ENCODE assay signal across 4 cellular contexts in genomic region chr12:65305346-65305950, GRCh38.
TF ChIP-seq lines count a peak whose summit lies in the region.

No MANE protein-coding gene starts in this region.

TF ChIP-seq in SK-N-SH, 30 proteins besides CTCF, POLR2A, EP300 and RAD21 (continues in another document):
- TF ChIP-seq MAX (IDR thresholded peaks at IDR 0.05; ENCODE audit: low read depth) (no peak), RCOR1 (IDR thresholded peaks at IDR 0.05; ENCODE audit: low read length) (no peak), TAF1 (IDR thresholded peaks at IDR 0.05; ENCODE audit: borderline replicate concordance, low read depth, low read length) (no peak), NFIC (IDR thresholded peaks at IDR 0.05; ENCODE audit: borderline replicate concordance) (no peak), MEF2A (IDR thresholded peaks at IDR 0.05; ENCODE audit: borderline replicate concordance, low read depth) (no peak), FOXJ3 (CRISPR knock-in tag; IDR thresholded peaks at IDR 0.05) (no peak), JUND (IDR thresholded peaks at IDR 0.05) (no peak), USF1 (IDR thresholded peaks at IDR 0.05; ENCODE audit: borderline replicate concordance, low read depth) (no peak), IRF3 (IDR thresholded peaks at IDR 0.05; ENCODE audit: low read depth, low read length) (no peak), GATA2 (CRISPR knock-in tag; IDR thresholded peaks at IDR 0.05) (no peak), TEAD4 (IDR thresholded peaks at IDR 0.05; ENCODE audit: borderline replicate concordance, insufficient read depth) (no peak)

TF ChIP-seq in SK-N-SH treated with all-trans-retinoic acid at 6 μM for 48 hours, 23 proteins besides CTCF, POLR2A, EP300 and RAD21:
- TF ChIP-seq ZFP3 (CRISPR knock-in tag; IDR thresholded peaks at IDR 0.05) (no peak), ESRRG (CRISPR knock-in tag; IDR thresholded peaks at IDR 0.05) (no peak), PPARA (CRISPR knock-in tag; IDR thresholded peaks at IDR 0.05; ENCODE audit: borderline replicate concordance) (no peak), CREB5 (CRISPR knock-in tag; IDR thresholded peaks at IDR 0.05; ENCODE audit: low read depth) (no peak), TSHZ2 (CRISPR knock-in tag; IDR thresholded peaks at IDR 0.05) (no peak), BACH2 (CRISPR knock-in tag; IDR thresholded peaks at IDR 0.05; ENCODE audit: borderline replicate concordance) (no peak), OSR1 (CRISPR knock-in tag; IDR thresholded peaks at IDR 0.05) (no peak), ARNTL (CRISPR knock-in tag; IDR thresholded peaks at IDR 0.05; ENCODE audit: borderline replicate concordance, low read depth) (no peak), ZNF70 (CRISPR knock-in tag; IDR thresholded peaks at IDR 0.05) (no peak), POU6F1 (CRISPR knock-in tag; IDR thresholded peaks at IDR 0.05; ENCODE audit: borderline replicate concordance, low read depth) (no peak), ZFP30 (CRISPR knock-in tag; IDR thresholded peaks at IDR 0.05) (no peak), ZNF8 (CRISPR knock-in tag; IDR thresholded peaks at IDR 0.05) (no peak), CSDC2 (CRISPR knock-in tag; IDR thresholded peaks at IDR 0.05) (no peak)
TF ChIP-seq in SK-N-SH treated with all-trans-retinoic acid at 6 μM for 48 hours: peak in this region for 0.

TF ChIP-seq in IMR-90, 13 proteins besides CTCF, POLR2A, EP300 and RAD21:
- TF ChIP-seq BHLHE40 (IDR thresholded peaks at IDR 0.05; ENCODE audit: low read depth, low read length): peak; percentile 56
- no peak for TF ChIP-seq MAFK (IDR thresholded peaks at IDR 0.05; ENCODE audit: low read depth, low read length)
TF ChIP-seq in IMR-90: peak in this region for 1.

TF ChIP-seq in endothelial cell of umbilical vein, 7 proteins besides CTCF, POLR2A, EP300 and RAD21:
- no peak for TF ChIP-seq POLR2AphosphoS5 (IDR thresholded peaks at IDR 0.05; ENCODE audit: insufficient read depth, low read depth, low read length)
- TF ChIP-seq FOS (IDR thresholded peaks at IDR 0.05; ENCODE audit: borderline replicate concordance, insufficient read depth, low read length): no peak
- TF ChIP-seq JUN (IDR thresholded peaks at IDR 0.05; ENCODE audit: borderline replicate concordance, insufficient read depth, insufficient read length, low read depth): no peak
- TF ChIP-seq EZH2 (IDR thresholded peaks at IDR 0.05; ENCODE audit: borderline replicate concordance, low read depth, low read length, severe bottlenecking): no peak
- TF ChIP-seq MAX (IDR thresholded peaks at IDR 0.05; ENCODE audit: insufficient read depth, insufficient read length): no peak
- TF ChIP-seq MYC (IDR thresholded peaks at IDR 0.05; ENCODE audit: low read depth, low read length): no peak
- TF ChIP-seq GATA2 (IDR thresholded peaks at IDR 0.05; ENCODE audit: insufficient read depth, insufficient read length, low read depth, low read length): no peak
